ENCODE assay signal across 13 cellular contexts in genomic region chr10:22631185-22631584, GRCh38.
DNase-seq lines count a peak whose midpoint lies in the region; ATAC-seq lines count a peak whose summit lies in the region.
"Had no signal": no experiment of that assay in that cellular context is flagged by ENCODE, and none has a peak within 500 bp of the region (broad histone marks: within the 10 kb centered on the region; RNA-seq: fewer than 3 reads in every experiment).

No MANE protein-coding gene starts in this region.

- H3K56ac ChIP-seq in mesendoderm (ENCODE audit: low read length), result no peak overlapping the region

- no peak overlapping the region for H3K4me3 ChIP-seq in right cardiac atrium (ENCODE audit: low read length)
- H3K4me3 ChIP-seq in mesendoderm (ENCODE audit: low read length), result no peak overlapping the region
- H3K4me3 ChIP-seq: PC-9, thoracic aorta had no signal

- H3K27ac ChIP-seq in right cardiac atrium (ENCODE audit: low read length) (peak overlapping the region; percentile 39), mesendoderm (ENCODE audit: low read depth, low read length) (no peak overlapping the region)
- H3K27ac ChIP-seq: epithelial cell of prostate, PC-9 had no signal

- H3K23ac ChIP-seq in mesendoderm (ENCODE audit: low read length), result no peak overlapping the region

- peak overlapping the region; percentile 85 for H2BK120ac ChIP-seq in mesendoderm (ENCODE audit: low read depth, low read length)

- H3K36me3 ChIP-seq in mesendoderm (ENCODE audit: control insufficient read depth, insufficient read depth, low read length), result no peaks in the 10 kb centered on the region
- H3K36me3 ChIP-seq: thoracic aorta had no signal

- peaks cover 3% of the 10 kb centered on the region for H3K79me2 ChIP-seq in mesendoderm (ENCODE audit: control insufficient read depth, insufficient read depth, low read length)

- H2AK5ac ChIP-seq in mesendoderm (ENCODE audit: low read length), result no peak overlapping the region

- H3K27me3 ChIP-seq in right cardiac atrium (ENCODE audit: control insufficient read depth, insufficient read depth) (no peaks in the 10 kb centered on the region), mesendoderm (ENCODE audit: insufficient read depth, low read length, poor library complexity) (no peaks in the 10 kb centered on the region)

- no peak overlapping the region for H3K4me2 ChIP-seq in mesendoderm (ENCODE audit: low read length)
- H3K4me2 ChIP-seq: PC-9 had no signal

- no peak overlapping the region for H2BK5ac ChIP-seq in mesendoderm (ENCODE audit: low read length)

- H3K4me1 Mint-ChIP-seq in activated naive CD8-positive, alpha-beta T cell (ENCODE audit: low read depth), result peaks cover 94% of the 10 kb centered on the region

- peaks cover 11% of the 10 kb centered on the region for H3K36me3 Mint-ChIP-seq in activated naive CD8-positive, alpha-beta T cell

- H3K4me1 ChIP-seq in right cardiac atrium (ENCODE audit: control insufficient read depth, insufficient read depth, low read length) (peaks cover 12% of the 10 kb centered on the region), mesendoderm (ENCODE audit: control insufficient read depth, low read depth, low read length) (peaks cover 3% of the 10 kb centered on the region)

- H4K8ac ChIP-seq in mesendoderm (ENCODE audit: low read depth, low read length), result no peak overlapping the region

- H3K9ac ChIP-seq in mesendoderm (ENCODE audit: low read length), result no peak overlapping the region

- H3K4ac ChIP-seq in mesendoderm (ENCODE audit: low read depth, low read length), result peak overlapping the region; percentile 86

- ATAC-seq in right cardiac atrium (no peak), left ventricle myocardium superior (no peak), GM19351 (IDR thresholded peaks at IDR 0.05; ENCODE audit: unreplicated experiment) (no peak), HG03175 (IDR thresholded peaks at IDR 0.05; ENCODE audit: unreplicated experiment) (no peak)

- intact Hi-C loops in right cardiac atrium (cut with DNase I), result no loop called here
- intact Hi-C loops in left ventricle myocardium superior (cut with micrococcal nuclease), result no loop called here

- DNase-seq in right cardiac atrium (no peak), left ventricle myocardium superior (no peak), mesendoderm (no peak), DMS 273 treated with DMSO at 0.1 percent for 48 hours (lab: John Stamatoyannopoulos, UW) (no peak), DMS79 treated with DMSO at 0.1 percent for 48 hours (lab: John Stamatoyannopoulos, UW) (no peak)
- DNase-seq: NCI-H1930, PC-9 had no signal

- H3K18ac ChIP-seq in mesendoderm (ENCODE audit: low read length), result peak overlapping the region; percentile 70

- no peak overlapping the region for H2BK15ac ChIP-seq in mesendoderm (replicated peaks; ENCODE audit: low read depth)

- H3K4me3 Mint-ChIP-seq in activated naive CD8-positive, alpha-beta T cell, result peak overlapping the region; percentile 79
- H3K4me3 Mint-ChIP-seq: neural crest cell had no signal

- H4K5ac ChIP-seq in mesendoderm (ENCODE audit: low read length), result no peak overlapping the region

- no peaks in the 10 kb centered on the region for H3K9me3 ChIP-seq in right cardiac atrium (ENCODE audit: control insufficient read depth, low read length)
- H3K9me3 ChIP-seq: thoracic aorta had no signal

- peaks cover 3% of the 10 kb centered on the region for H3K9me3 Mint-ChIP-seq in activated naive CD8-positive, alpha-beta T cell (ENCODE audit: low read depth)
- H3K9me3 Mint-ChIP-seq: neural crest cell had no signal

- 87% methylated on average over 3 of the region's 3 CpGs for WGBS in right cardiac atrium
- WGBS in mesendoderm (ENCODE audit: extremely low coverage, insufficient coverage, low lambda C conversion rate), result no CpG with 5 or more reads among the region's 3 CpGs

- peaks cover 1% of the 10 kb centered on the region for H3K79me1 ChIP-seq in mesendoderm (ENCODE audit: low read length)

- peak overlapping the region; percentile 98 for H3K27ac Mint-ChIP-seq in activated naive CD8-positive, alpha-beta T cell

- no peaks in the 10 kb centered on the region for H3K27me3 Mint-ChIP-seq in activated naive CD8-positive, alpha-beta T cell
